Comparison of ENCODE assay signal across 10 cellular contexts in genomic region chr6:55758156-55758942, GRCh38.
DNase-seq lines count a peak whose midpoint lies in the region; ATAC-seq and TF ChIP-seq lines count a peak whose summit lies in the region.
"Had no signal": no experiment of that assay in that cellular context is flagged by ENCODE, and none has a peak within 500 bp of the region (broad histone marks: within the 10 kb centered on the region; RNA-seq: fewer than 3 reads in every experiment).

No MANE protein-coding gene starts in this region.

- peak; percentile 98 for ATAC-seq in esophagus mucosa
- peak; percentile 66 for ATAC-seq in omental fat pad (ENCODE audit: low FRiP score)
- no peak for ATAC-seq in HG03175 (IDR thresholded peaks at IDR 0.05; ENCODE audit: unreplicated experiment)

- peak; percentile 50 for DNase-seq in Caki2 (ENCODE audit: low read depth)
- DNase-seq in NCI-H69 (lab: John Stamatoyannopoulos, UW) = peak; percentile 69
- DNase-seq in omental fat pad (ENCODE audit: low spot score) = no peak
- DNase-seq in G401 (ENCODE audit: low spot score) = no peak
- no peak for DNase-seq in NCI-H2227 (lab: John Stamatoyannopoulos, UW; ENCODE audit: unreplicated experiment)
- no peak for DNase-seq in NCI-H526 treated with DMSO at 0.1 percent for 48 hours (lab: John Stamatoyannopoulos, UW)
- DNase-seq: activated B cell treated with CpG ODN at 0.5 μM for 24 hours; stimulated activated CD4-positive, alpha-beta T cell treated with anti-CD3 and anti-CD28 coated beads, Interleukin-4, amount 100 ng/mL, for 4 hours had no signal

- TF ChIP-seq CTCF in omental fat pad (IDR thresholded peaks at IDR 0.05) = no peak

- in situ Hi-C loops in Caki2 (cut with HindIII; ENCODE audit: low pct_unique_long_range_greater_than_20kb, low sequenced_read_pairs) (no loop called here), G401 (cut with HindIII; ENCODE audit: low sequenced_read_pairs) (no loop called here)

Comparison
In these comparisons a context has a peak if more than half of its experiments do, and no peak if none do; other contexts are left out.
1. DNase-seq: peak in Caki2 (single experiment) and NCI-H69 (single experiment); none in omental fat pad (single experiment), G401 (single experiment), NCI-H2227 (single experiment) and NCI-H526 treated with DMSO at 0.1 percent for 48 hours (single experiment).